Comparison of ENCODE assay signal across 23 cellular contexts in genomic region chr7:145293120-145293792, GRCh38.
"Had no signal": no experiment of that assay in that cellular context is flagged by ENCODE, and none has a peak within 500 bp of the region (broad histone marks: within the 10 kb centered on the region; RNA-seq: fewer than 3 reads in every experiment).

No MANE protein-coding gene starts in this region.

- H3K4me3 ChIP-seq: pancreas, psoas muscle, smooth muscle cell, stomach, suprapubic skin, tibial artery, upper lobe of right lung had no signal

- H3K27ac ChIP-seq: pancreas, psoas muscle, stomach, suprapubic skin, tibial artery, upper lobe of right lung had no signal

- DNase-seq: activated B cell treated with CpG ODN at 0.5 μM for 24 hours; activated CD4-positive, alpha-beta T cell treated with anti-CD3 and anti-CD28 coated beads, Interleukin-2, amount 50 U/mL, for 1 hour; activated CD8-positive, alpha-beta T cell treated with anti-CD3 and anti-CD28 coated beads for 36 hours; activated naive CD8-positive, alpha-beta T cell treated with anti-CD3 and anti-CD28 coated beads, Interleukin-2, amount 50 U/mL, for 24 hours; activated T-cell treated with anti-CD3 and anti-CD28 coated beads, Interleukin-2, amount 50 U/mL, for 48 hours; amygdala; endodermal cell; foreskin melanocyte; kidney glomerular epithelial cell; mammary epithelial cell; naive B cell; pancreas; psoas muscle; stimulated activated CD4-positive, alpha-beta T cell treated with anti-CD3 and anti-CD28 coated beads, Interleukin-1b, Interleukin-23, amount 100 ng/mL, for 48 hours; stimulated activated CD4-positive, alpha-beta T cell treated with anti-CD3 and anti-CD28 coated beads, Interleukin-4, amount 100 ng/mL, for 4 hours; stimulated activated CD8-positive, alpha-beta memory T cell treated with anti-CD3 and anti-CD28 coated beads, Interleukin-4, amount 100 ng/mL, for 48 hours; stomach; tibial artery; upper lobe of right lung had no signal

- H3K4me1 ChIP-seq: pancreas, psoas muscle, stomach, suprapubic skin, tibial artery, upper lobe of right lung had no signal

- H3K9me3 ChIP-seq: pancreas, psoas muscle, stomach, suprapubic skin, tibial artery, upper lobe of right lung had no signal

- ATAC-seq: activated CD8-positive, alpha-beta T cell treated with anti-CD3 and anti-CD28 coated beads for 36 hours; activated naive CD8-positive, alpha-beta T cell treated with anti-CD3 and anti-CD28 coated beads, Interleukin-2, amount 50 U/mL, for 24 hours; esophagus mucosa; pancreas; psoas muscle; stimulated activated memory B cell treated with anti-CD40 and anti-IgM and Interleukin-4, amounts not matched to agents 10 μg/mL and 1 μg/mL and 100 μg/mL, for 72 hours; upper lobe of right lung had no signal

- H3K27me3 ChIP-seq: pancreas, stomach, suprapubic skin, tibial artery, upper lobe of right lung had no signal

- H3K36me3 ChIP-seq: pancreas, stomach, suprapubic skin, tibial artery, upper lobe of right lung had no signal
